ENCODE assay signal across 24 cellular contexts in genomic region chr4:53151489-53151788, GRCh38.
"Had no signal": no experiment of that assay in that cellular context is flagged by ENCODE, and none has a peak within 500 bp of the region (broad histone marks: within the 10 kb centered on the region; RNA-seq: fewer than 3 reads in every experiment).

No MANE protein-coding gene starts in this region.

- H3K27ac Mint-ChIP-seq: naive thymus-derived CD8-positive, alpha-beta T cell; progenitor cell of endocrine pancreas; stimulated activated memory B cell treated with anti-CD40 and anti-IgM and Interleukin-4, amounts not matched to agents 10 μg/mL and 1 μg/mL and 100 μg/mL, for 72 hours; stimulated activated naive CD8-positive, alpha-beta T cell treated with anti-CD3 and anti-CD28 coated beads, Interleukin-15, Interleukin-2, amounts not matched to agents 100 ng/mL and 50 ng/mL, for 24 hours had no signal

- ATAC-seq: esophagus mucosa; gastrocnemius medialis; naive thymus-derived CD8-positive, alpha-beta T cell; pancreas; sciatic nerve; stimulated activated memory B cell treated with anti-CD40 and anti-IgM and Interleukin-4, amounts not matched to agents 10 μg/mL and 1 μg/mL and 100 μg/mL, for 72 hours; upper lobe of right lung had no signal

- H3K4me3 Mint-ChIP-seq: central memory CD8-positive, alpha-beta T cell; naive thymus-derived CD8-positive, alpha-beta T cell; neural crest cell; stimulated activated memory B cell treated with anti-CD40 and anti-IgM and Interleukin-4, amounts not matched to agents 10 μg/mL and 1 μg/mL and 100 μg/mL, for 72 hours; stimulated activated naive CD8-positive, alpha-beta T cell treated with anti-CD3 and anti-CD28 coated beads, Interleukin-15, Interleukin-2, amounts not matched to agents 100 ng/mL and 50 ng/mL, for 24 hours had no signal

- H3K9me3 ChIP-seq: gastrocnemius medialis, left ventricle myocardium inferior, mucosa of descending colon, pancreas, tibial nerve, upper lobe of right lung, vagina had no signal

- H3K27me3 ChIP-seq: gastrocnemius medialis, heart right ventricle, pancreas, spleen, tibial nerve, upper lobe of right lung, vagina had no signal

- H3K4me1 ChIP-seq: gastrocnemius medialis, left ventricle myocardium inferior, pancreas, upper lobe of right lung, vagina had no signal

- H3K36me3 ChIP-seq: gastrocnemius medialis, heart right ventricle, left ventricle myocardium inferior, pancreas, tibial nerve, upper lobe of right lung, vagina had no signal

- H3K27me3 Mint-ChIP-seq: central memory CD8-positive, alpha-beta T cell; naive thymus-derived CD8-positive, alpha-beta T cell; progenitor cell of endocrine pancreas; stimulated activated memory B cell treated with anti-CD40 and anti-IgM and Interleukin-4, amounts not matched to agents 10 μg/mL and 1 μg/mL and 100 μg/mL, for 72 hours; stimulated activated naive CD8-positive, alpha-beta T cell treated with anti-CD3 and anti-CD28 coated beads, Interleukin-15, Interleukin-2, amounts not matched to agents 100 ng/mL and 50 ng/mL, for 24 hours had no signal

- H3K27ac ChIP-seq: gastrocnemius medialis, heart right ventricle, left ventricle myocardium inferior, pancreas, spleen, tibial nerve, upper lobe of right lung, vagina had no signal

- DNase-seq: effector CD8-positive, alpha-beta T cell; gastrocnemius medialis; heart right ventricle; hypothalamus; left ventricle myocardium inferior; mucosa of descending colon; naive thymus-derived CD8-positive, alpha-beta T cell; nucleus accumbens; pancreas; spleen; stimulated activated CD4-positive, alpha-beta T cell treated with anti-CD3 and anti-CD28 coated beads, Interleukin-15, amount 100 ng/mL, for 24 hours; stimulated activated CD4-positive, alpha-beta T cell treated with anti-CD3 and anti-CD28 coated beads, Interleukin-1b, Interleukin-23, amount 100 ng/mL, for 48 hours; stimulated activated CD4-positive, alpha-beta T cell treated with anti-CD3 and anti-CD28 coated beads, Interleukin-4, amount 100 ng/mL, for 24 hours; upper lobe of right lung had no signal

- H3K9me3 Mint-ChIP-seq: central memory CD8-positive, alpha-beta T cell had no signal

- H3K4me1 Mint-ChIP-seq: central memory CD8-positive, alpha-beta T cell had no signal

- H3K4me3 ChIP-seq: gastrocnemius medialis, heart right ventricle, left ventricle myocardium inferior, lung, mucosa of descending colon, pancreas, spleen, tibial nerve, upper lobe of right lung, vagina had no signal
